In the genomic region with DNA sequence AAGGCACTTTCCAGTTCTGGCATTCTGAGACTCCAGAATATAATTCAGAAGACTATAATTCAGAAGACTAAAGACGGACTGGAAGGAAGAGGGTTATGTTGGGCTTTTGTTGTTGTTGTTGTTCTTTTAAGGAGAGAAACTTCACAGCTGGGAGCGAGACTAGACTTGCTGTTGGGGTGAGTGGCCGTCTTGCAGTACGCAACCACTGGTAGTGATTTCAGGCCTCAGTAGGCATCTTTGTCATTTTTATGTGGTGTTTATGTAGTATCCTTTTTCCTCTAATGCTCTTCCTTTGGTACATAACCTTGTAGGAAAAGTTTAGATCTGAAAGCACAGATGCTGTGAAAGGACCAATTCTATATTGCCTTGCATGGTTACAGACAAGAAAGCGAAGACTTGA, we compare ENCODE assay signal across 27 cellular contexts.
"Had no signal": no experiment of that assay in that cellular context is flagged by ENCODE, and none has a peak within 500 bp of the region (broad histone marks: within the 10 kb centered on the region; RNA-seq: fewer than 3 reads in every experiment).

No MANE protein-coding gene starts in this region.

- H3K4me3 Mint-ChIP-seq: activated CD4-positive, alpha-beta memory T cell treated with anti-CD3 and anti-CD28 coated beads, Interleukin-2, amount 10 ng/mL, durations not matched to agents 7 days and 5 days; activated CD4-positive, alpha-beta T cell treated with anti-CD3 and anti-CD28 coated beads for 36 hours; activated naive CD4-positive, alpha-beta T cell treated with anti-CD3 and anti-CD28 coated beads, Interleukin-2, amount 10 ng/mL, durations not matched to agents 7 days and 5 days; activated naive CD8-positive, alpha-beta T cell treated with anti-CD3 and anti-CD28 coated beads for 36 hours; activated T-cell treated with anti-CD3 and anti-CD28 coated beads, Interleukin-2, amount 50 U/mL, for 72 hours had no signal

- H3K4me1 Mint-ChIP-seq: activated CD4-positive, alpha-beta memory T cell treated with anti-CD3 and anti-CD28 coated beads, Interleukin-2, amount 10 ng/mL, durations not matched to agents 7 days and 5 days; activated CD4-positive, alpha-beta T cell treated with anti-CD3 and anti-CD28 coated beads for 36 hours; activated naive CD4-positive, alpha-beta T cell treated with anti-CD3 and anti-CD28 coated beads, Interleukin-2, amount 10 ng/mL, durations not matched to agents 7 days and 5 days had no signal

- H3K27ac ChIP-seq: brain microvascular endothelial cell, KMS-11, VCaP had no signal

- H3K36me3 ChIP-seq: brain microvascular endothelial cell had no signal

- H3K27me3 ChIP-seq: brain microvascular endothelial cell, MG63 had no signal

- H3K9me3 ChIP-seq: MG63 had no signal

- H3K27ac Mint-ChIP-seq: activated CD4-positive, alpha-beta memory T cell treated with anti-CD3 and anti-CD28 coated beads, Interleukin-2, amount 10 ng/mL, durations not matched to agents 7 days and 5 days; activated CD4-positive, alpha-beta T cell treated with anti-CD3 and anti-CD28 coated beads for 36 hours; activated naive CD4-positive, alpha-beta T cell treated with anti-CD3 and anti-CD28 coated beads, Interleukin-2, amount 10 ng/mL, durations not matched to agents 7 days and 5 days; activated naive CD8-positive, alpha-beta T cell treated with anti-CD3 and anti-CD28 coated beads for 36 hours; activated T-cell treated with anti-CD3 and anti-CD28 coated beads, Interleukin-2, amount 50 U/mL, for 72 hours; activated T-helper 2 cell treated with anti-CD3 and anti-CD28 coated beads, Interferon-gamma antibody, Interleukin-2, Interleukin-4, amounts not matched to agents 10 μg/mL and 5 μg/mL and 100 μg/mL, durations not matched to agents 14 hours and 24 hours and 36 hours had no signal

- ATAC-seq: activated CD4-positive, alpha-beta T cell treated with anti-CD3 and anti-CD28 coated beads for 36 hours; activated T-cell treated with anti-CD3 and anti-CD28 coated beads, Interleukin-2, amount 50 U/mL, for 72 hours had no signal

- H3K4me2 ChIP-seq: KMS-11 had no signal

- H3K4me3 ChIP-seq: MG63 had no signal

- H3K27me3 Mint-ChIP-seq: activated CD4-positive, alpha-beta memory T cell treated with anti-CD3 and anti-CD28 coated beads, Interleukin-2, amount 10 ng/mL, durations not matched to agents 7 days and 5 days; activated CD4-positive, alpha-beta T cell treated with anti-CD3 and anti-CD28 coated beads for 36 hours; activated naive CD4-positive, alpha-beta T cell treated with anti-CD3 and anti-CD28 coated beads, Interleukin-2, amount 10 ng/mL, durations not matched to agents 7 days and 5 days; activated naive CD8-positive, alpha-beta T cell treated with anti-CD3 and anti-CD28 coated beads for 36 hours had no signal

- H3K9ac ChIP-seq: KMS-11 had no signal

- DNase-seq: activated CD4-positive, alpha-beta memory T cell treated with anti-CD3 and anti-CD28 coated beads, Interleukin-2, amount 10 ng/mL, durations not matched to agents 7 days and 5 days; activated CD4-positive, alpha-beta T cell treated with anti-CD3 and anti-CD28 coated beads for 36 hours; activated CD4-positive, alpha-beta T cell treated with anti-CD3 and anti-CD28 coated beads, Interleukin-2, amount 50 U/mL, for 1 hour; activated gamma-delta T cell treated with Interleukin-2 at 50 U/mL for 16 hours; activated naive CD4-positive, alpha-beta T cell treated with anti-CD3 and anti-CD28 coated beads, Interleukin-2, amount 10 ng/mL, durations not matched to agents 7 days and 5 days; activated naive CD8-positive, alpha-beta T cell treated with anti-CD3 and anti-CD28 coated beads for 36 hours; activated T-cell treated with anti-CD3 and anti-CD28 coated beads, Interleukin-2, amount 50 U/mL, for 72 hours; brain microvascular endothelial cell; MG63; MV-4-11; NCI-H1092 treated with DMSO at 0.1 percent for 48 hours; NCI-H1417 treated with DMSO at 0.1 percent for 48 hours; NCI-H1694; NCI-H2029; NCI-H2107; NCI-H2171 treated with DMSO at 0.1 percent for 48 hours; NCI-H226; NCI-H526; NCI-H774; SHP77 treated with DMSO at 0.1 percent for 48 hours; T-helper 2 cell; T1000 had no signal

- FAIRE-seq: RCC 7860, TTC549 had no signal
